Comparison of ENCODE assay signal across 8 cellular contexts in the genomic region with DNA sequence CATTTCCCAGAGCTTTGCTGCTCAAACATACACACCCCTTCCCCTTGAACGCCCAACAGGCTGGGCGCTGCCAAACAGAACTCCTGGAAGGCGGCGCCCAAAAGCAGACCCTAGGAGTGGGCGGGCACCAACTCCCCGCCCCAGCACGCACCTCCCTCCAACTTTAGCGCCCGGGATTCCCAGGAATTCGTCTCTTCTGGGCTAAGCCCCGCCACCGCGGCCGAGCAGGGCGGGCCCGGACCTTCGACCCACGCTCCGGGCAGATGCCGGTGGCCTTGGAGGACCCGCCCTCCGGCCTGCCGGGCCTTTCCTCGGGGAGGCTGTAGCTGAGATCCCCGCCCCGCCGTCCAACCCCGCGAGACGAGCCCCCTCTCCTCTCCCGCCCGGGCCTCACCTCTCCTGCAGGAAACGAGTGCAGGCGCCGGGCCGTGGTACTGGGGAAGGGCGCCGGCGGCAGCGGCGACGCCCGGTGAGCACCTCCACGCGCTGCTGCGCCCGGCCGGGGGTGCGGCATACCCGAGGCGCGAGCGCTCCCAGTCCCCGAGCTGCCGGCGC. TPM values are rescaled to one million over a fixed set of nuclear protein-coding genes. Genes with fewer than 3 reads are reported as not detected.
DNase-seq lines count a peak whose midpoint lies in the region; ATAC-seq and TF ChIP-seq lines count a peak whose summit lies in the region.

No MANE protein-coding gene starts in this region.

- H3K9ac ChIP-seq in mucosa of stomach (ENCODE audit: low read length) = peak overlapping the region; percentile 67

- H3K4me1 ChIP-seq in esophagus squamous epithelium = peaks cover 6 to 42% (median 13%) of the 10 kb centered on the region in 3 donors
- H3K4me1 ChIP-seq in mucosa of stomach (ENCODE audit: control insufficient read depth, insufficient read depth, low read length) = peaks cover 18% of the 10 kb centered on the region
- H3K4me1 ChIP-seq in uterus = no peaks in the 10 kb centered on the region

- H3K4me3 Mint-ChIP-seq in CD4-positive, alpha-beta T cell = peak overlapping the region; percentile 90
- H3K4me3 Mint-ChIP-seq in activated CD4-positive, alpha-beta memory T cell treated with anti-CD3 and anti-CD28 coated beads for 36 hours = peak overlapping the region; percentile 87

- H3K9me3 Mint-ChIP-seq in CD4-positive, alpha-beta T cell = no peaks in the 10 kb centered on the region
- no peaks in the 10 kb centered on the region for H3K9me3 Mint-ChIP-seq in activated CD4-positive, alpha-beta memory T cell treated with anti-CD3 and anti-CD28 coated beads for 36 hours

- peak overlapping the region; percentile 77 for H3K27ac Mint-ChIP-seq in CD4-positive, alpha-beta T cell
- H3K27ac Mint-ChIP-seq in activated CD4-positive, alpha-beta memory T cell treated with anti-CD3 and anti-CD28 coated beads for 36 hours = peak overlapping the region; percentile 69

- peak in 9 of 10 experiments; percentile 1 to 39 (median 6) for DNase-seq in CD4-positive, alpha-beta T cell
- peak; percentile 42 for DNase-seq in NCI-H2196 treated with DMSO at 0.1 percent for 48 hours (lab: John Stamatoyannopoulos, UW; ENCODE audit: unreplicated experiment)
- DNase-seq in activated CD4-positive, alpha-beta memory T cell treated with anti-CD3 and anti-CD28 coated beads for 36 hours = no peak
- DNase-seq in esophagus squamous epithelium (lab: John Stamatoyannopoulos, UW) = no peak
- DNase-seq in uterus = peak; percentile 47 to 61

- no peak for TF ChIP-seq POLR2A in esophagus squamous epithelium (IDR thresholded peaks at IDR 0.05)
- TF ChIP-seq POLR2A in uterus (IDR thresholded peaks at IDR 0.05) = no peak

- peak overlapping the region; percentile 15 for H3K27ac ChIP-seq in CD4-positive, alpha-beta T cell (ENCODE audit: low read depth, low read length)
- peak overlapping the region; percentile 92 to 99 (median 96) for H3K27ac ChIP-seq in esophagus squamous epithelium
- peak overlapping the region; percentile 93 to 98 for H3K27ac ChIP-seq in uterus

- no peaks in the 10 kb centered on the region for H3K9me3 ChIP-seq in CD4-positive, alpha-beta T cell (ENCODE audit: control insufficient read depth, low read length)
- H3K9me3 ChIP-seq in esophagus squamous epithelium (no peaks in the 10 kb centered on the region), mucosa of stomach (ENCODE audit: control insufficient read depth, low read length) (no peaks in the 10 kb centered on the region), uterus (no peaks in the 10 kb centered on the region)

- ATAC-seq in CD4-positive, alpha-beta T cell (ENCODE audit: poor library complexity) = peak; percentile 20
- peak; percentile 40 for ATAC-seq in GM18868 (IDR thresholded peaks at IDR 0.05; ENCODE audit: unreplicated experiment)
- peak; percentile 35 for ATAC-seq in HG03095 (IDR thresholded peaks at IDR 0.05; ENCODE audit: unreplicated experiment)

- TF ChIP-seq CTCF in CD4-positive, alpha-beta T cell (IDR thresholded peaks at IDR 0.05) = no peak
- TF ChIP-seq CTCF in esophagus squamous epithelium (IDR thresholded peaks at IDR 0.05) (no peak), uterus (IDR thresholded peaks at IDR 0.05) (no peak)

- CTCF ChIA-PET in CD4-positive, alpha-beta T cell (lab: Charles Lee) = interaction anchor here (0.7 to 3.5 kb wide), 5 partner anchors 11 to 239 kb away, joined by 3 to 14 read pairs (median 4); partner anchors contain the start of genes NOL7 and SIRT5
- CTCF ChIA-PET in activated CD4-positive, alpha-beta memory T cell treated with anti-CD3 and anti-CD28 coated beads for 36 hours (lab: Charles Lee) = interaction anchor here (1.7 to 2.0 kb wide), 2 partner anchors 19 to 239 kb away, joined by 6 to 9 read pairs; partner anchors contain the start of gene SIRT5

- H3K36me3 ChIP-seq in esophagus squamous epithelium (peaks cover 0 to 1% (median 0%) of the 10 kb centered on the region in 3 donors), mucosa of stomach (ENCODE audit: control insufficient read depth, insufficient read depth, low read length) (no peaks in the 10 kb centered on the region), uterus (no peaks in the 10 kb centered on the region)

- peaks cover 7% of the 10 kb centered on the region for H3K36me3 Mint-ChIP-seq in CD4-positive, alpha-beta T cell (ENCODE audit: low read depth)
- peaks cover 4% of the 10 kb centered on the region for H3K36me3 Mint-ChIP-seq in activated CD4-positive, alpha-beta memory T cell treated with anti-CD3 and anti-CD28 coated beads for 36 hours

- no peaks in the 10 kb centered on the region for H3K27me3 Mint-ChIP-seq in CD4-positive, alpha-beta T cell
- no peaks in the 10 kb centered on the region for H3K27me3 Mint-ChIP-seq in activated CD4-positive, alpha-beta memory T cell treated with anti-CD3 and anti-CD28 coated beads for 36 hours

- peaks cover 37% of the 10 kb centered on the region for H3K4me1 Mint-ChIP-seq in CD4-positive, alpha-beta T cell (ENCODE audit: low read depth)
- H3K4me1 Mint-ChIP-seq in activated CD4-positive, alpha-beta memory T cell treated with anti-CD3 and anti-CD28 coated beads for 36 hours (ENCODE audit: low read depth) = peaks cover 28% of the 10 kb centered on the region

- no peaks in the 10 kb centered on the region for H3K27me3 ChIP-seq in CD4-positive, alpha-beta T cell (ENCODE audit: control insufficient read depth, insufficient read depth, low read length)
- H3K27me3 ChIP-seq in esophagus squamous epithelium = no peaks in the 10 kb centered on the region
- H3K27me3 ChIP-seq in mucosa of stomach (ENCODE audit: control insufficient read depth, insufficient read depth, low read length) = no peaks in the 10 kb centered on the region
- H3K27me3 ChIP-seq in uterus = no peaks in the 10 kb centered on the region

- POLR2A ChIA-PET in CD4-positive, alpha-beta T cell (lab: Charles Lee) = interaction anchor here (0.6 to 2.3 kb wide), 12 partner anchors 8 to 485 kb away, joined by 3 to 17 read pairs (median 4); partner anchors contain the start of genes NOL7, SIRT5 and TBC1D7
- POLR2A ChIA-PET in activated CD4-positive, alpha-beta memory T cell treated with anti-CD3 and anti-CD28 coated beads for 36 hours (lab: Charles Lee) = interaction anchor here (1.1 to 1.7 kb wide), 3 partner anchors 19 to 239 kb away, joined by 3 to 6 read pairs (median 4); partner anchors contain the start of genes NOL7 and SIRT5

- 0% methylated on average over 16 of the region's 56 CpGs; no CpG with 5 or more reads in 1 of the 2 donors for WGBS in esophagus squamous epithelium, 2 donors

- H3K4me3 ChIP-seq in esophagus squamous epithelium (peak overlapping the region; percentile 86 to 99 (median 94)), mucosa of stomach (ENCODE audit: low read length) (peak overlapping the region; percentile 49), uterus (peak overlapping the region; percentile 63 to 85)

- intact Hi-C loops in CD4-positive, alpha-beta T cell (cut with DNase I, micrococcal nuclease) = loop anchor here (1.0 to 10.0 kb wide), 8 partner anchors 18 to 1849 kb away; partner anchors contain the start of genes CD83 (in 1 of the 2), DTNBP1 (in 1 of the 2), HIVEP1 (in 1 of the 2) and RANBP9 (in 1 of the 2)
- intact Hi-C loops in activated CD4-positive, alpha-beta memory T cell treated with anti-CD3 and anti-CD28 coated beads for 36 hours (cut with micrococcal nuclease) = loop anchor here (1.0 to 2.0 kb wide), 3 partner anchors 19 to 303 kb away; partner anchors contain the start of genes CD83 and SIRT5
- intact Hi-C loops in esophagus squamous epithelium (cut with DNase I) = no loop called here
- intact Hi-C loops in uterus (cut with DNase I; ENCODE audit: low total_unique reads) = no loop called here

RNA-seq across cellular contexts. Expression of gene MCUR1, which starts 0.7 kb away (rescaled TPM):
- 1 to 10 TPM; 3.2 to 4.5 TPM for total RNA-seq in CD4-positive, alpha-beta T cell
- 10 to 100 TPM; 36.6 to 38.8 TPM for total RNA-seq in activated CD4-positive, alpha-beta memory T cell treated with anti-CD3 and anti-CD28 coated beads for 36 hours
- total RNA-seq in esophagus squamous epithelium (10 to 100 TPM; 11.4 to 14.3 (median 13.1) TPM), uterus (10 to 100 TPM in 3 of 4 donors, 1 to 10 TPM in 1; 9.4 to 16.5 (median 13.3) TPM)

Comparison
In these comparisons a context has a peak if more than half of its experiments do, and no peak if none do; other contexts are left out.
1. DNase-seq: peak in CD4-positive, alpha-beta T cell (9 of 10), NCI-H2196 treated with DMSO at 0.1 percent for 48 hours (single experiment) and uterus (2 of 2); none in activated CD4-positive, alpha-beta memory T cell treated with anti-CD3 and anti-CD28 coated beads for 36 hours (single experiment) and esophagus squamous epithelium (single experiment).
2. H3K27ac ChIP-seq: peak in every context shown above with its lines; median percentile 96 in esophagus squamous epithelium; 96 in uterus; 15 in CD4-positive, alpha-beta T cell.
3. intact Hi-C loops: an anchor here in CD4-positive, alpha-beta T cell (1.0 to 10.0 kb wide) and activated CD4-positive, alpha-beta memory T cell treated with anti-CD3 and anti-CD28 coated beads for 36 hours (1.0 to 2.0 kb wide); none called in esophagus squamous epithelium and uterus.
4. Peak in every context shown above with its lines, with median percentiles within 50 percentile points of each other: ATAC-seq and H3K4me3 ChIP-seq.